In genomic region chr7:157432541-157432956, GRCh38 we compare ENCODE assay signal across 9 cellular contexts.
DNase-seq lines count a peak whose midpoint lies in the region; ATAC-seq and TF ChIP-seq lines count a peak whose summit lies in the region.
"Had no signal": no experiment of that assay in that cellular context is flagged by ENCODE, and none has a peak within 500 bp of the region (broad histone marks: within the 10 kb centered on the region; RNA-seq: fewer than 3 reads in every experiment).

No MANE protein-coding gene starts in this region.

- no peaks in the 10 kb centered on the region for H3K36me3 Mint-ChIP-seq in activated T-helper 1 cell treated with anti-CD3 and anti-CD28 coated beads, Interleukin-12 subunit alpha, Interleukin-12 subunit beta, Interleukin-2, Interleukin-4 antibody, amounts not matched to agents 30 ng/mL and 10 ng/mL and 1 ng/mL, durations not matched to agents 14 hours and 24 hours and 36 hours (ENCODE audit: low read depth)
- H3K36me3 Mint-ChIP-seq in stimulated activated naive B cell treated with anti-CD40 and anti-IgM and Interleukin-4, amounts not matched to agents 10 μg/mL and 1 μg/mL and 100 μg/mL, for 72 hours, result peaks cover 3 to 5% of the 10 kb centered on the region in 2 donors

- no peaks in the 10 kb centered on the region for H3K36me3 ChIP-seq in iPS-18a (ENCODE audit: control insufficient read depth, low read depth, low read length)
- H3K36me3 ChIP-seq: upper lobe of left lung had no signal

- H3K27me3 Mint-ChIP-seq in activated T-helper 1 cell treated with anti-CD3 and anti-CD28 coated beads, Interleukin-12 subunit alpha, Interleukin-12 subunit beta, Interleukin-2, Interleukin-4 antibody, amounts not matched to agents 30 ng/mL and 10 ng/mL and 1 ng/mL, durations not matched to agents 14 hours and 24 hours and 36 hours (ENCODE audit: insufficient read depth), result peaks cover 7% of the 10 kb centered on the region
- peaks cover 4 to 15% of the 10 kb centered on the region in 2 donors for H3K27me3 Mint-ChIP-seq in stimulated activated naive B cell treated with anti-CD40 and anti-IgM and Interleukin-4, amounts not matched to agents 10 μg/mL and 1 μg/mL and 100 μg/mL, for 72 hours

- peak overlapping the region; percentile 32 for H3K4me3 ChIP-seq in AG04449 (ENCODE audit: low read depth, low read length)
- H3K4me3 ChIP-seq in iPS-18a (ENCODE audit: low read length), result peak overlapping the region; percentile 36

- no peaks in the 10 kb centered on the region for H3K27me3 ChIP-seq in iPS-18a (ENCODE audit: control insufficient read depth, insufficient read depth, low read length)
- H3K27me3 ChIP-seq: upper lobe of left lung had no signal

- H3K27ac ChIP-seq in iPS-18a (ENCODE audit: low read length), result no peak overlapping the region
- H3K27ac ChIP-seq: upper lobe of left lung had no signal

- intact Hi-C loops in activated T-helper 1 cell treated with anti-CD3 and anti-CD28 coated beads, Interleukin-12 subunit alpha, Interleukin-12 subunit beta, Interleukin-2, Interleukin-4 antibody, amounts not matched to agents 30 ng/mL and 10 ng/mL and 1 ng/mL, durations not matched to agents 14 hours and 24 hours and 36 hours (cut with micrococcal nuclease), result loop anchor here (5.0 kb wide), 2 partner anchors 135 to 255 kb away; no protein-coding TSS in a partner anchor

- no peaks in the 10 kb centered on the region for H3K9me3 Mint-ChIP-seq in activated T-helper 1 cell treated with anti-CD3 and anti-CD28 coated beads, Interleukin-12 subunit alpha, Interleukin-12 subunit beta, Interleukin-2, Interleukin-4 antibody, amounts not matched to agents 30 ng/mL and 10 ng/mL and 1 ng/mL, durations not matched to agents 14 hours and 24 hours and 36 hours
- no peaks in the 10 kb centered on the region for H3K9me3 Mint-ChIP-seq in stimulated activated naive B cell treated with anti-CD40 and anti-IgM and Interleukin-4, amounts not matched to agents 10 μg/mL and 1 μg/mL and 100 μg/mL, for 72 hours

- POLR2A ChIA-PET in AG04449 (lab: Yijun Ruan, JAX), result no interaction called here

- H3K9ac ChIP-seq in iPS-18a (ENCODE audit: low read length), result peak overlapping the region; percentile 13

- peak overlapping the region; percentile 43 for H3K27ac Mint-ChIP-seq in activated T-helper 1 cell treated with anti-CD3 and anti-CD28 coated beads, Interleukin-12 subunit alpha, Interleukin-12 subunit beta, Interleukin-2, Interleukin-4 antibody, amounts not matched to agents 30 ng/mL and 10 ng/mL and 1 ng/mL, durations not matched to agents 14 hours and 24 hours and 36 hours
- H3K27ac Mint-ChIP-seq in stimulated activated naive B cell treated with anti-CD40 and anti-IgM and Interleukin-4, amounts not matched to agents 10 μg/mL and 1 μg/mL and 100 μg/mL, for 72 hours, result peak overlapping the region; percentile 75

- no peak for DNase-seq in AG04449 (ENCODE audit: low read depth, low spot score)
- DNase-seq in GM03348 (ENCODE audit: low spot score), result peak; percentile 88
- DNase-seq in NCI-H2196 treated with DMSO at 0.1 percent for 48 hours (lab: John Stamatoyannopoulos, UW; ENCODE audit: unreplicated experiment), result peak; percentile 54
- no peak for DNase-seq in activated T-helper 1 cell treated with anti-CD3 and anti-CD28 coated beads, Interleukin-12 subunit alpha, Interleukin-12 subunit beta, Interleukin-2, Interleukin-4 antibody, amounts not matched to agents 30 ng/mL and 10 ng/mL and 1 ng/mL, durations not matched to agents 14 hours and 24 hours and 36 hours (ENCODE audit: low spot score)
- no peak for DNase-seq in stimulated activated naive B cell treated with anti-CD40 and anti-IgM and Interleukin-4, amounts not matched to agents 10 μg/mL and 1 μg/mL and 100 μg/mL, for 72 hours

- CTCF ChIA-PET in AG04449 (lab: Yijun Ruan, JAX), result interaction anchor here (0.7 to 1.2 kb wide), 4 partner anchors 13 to 1545 kb away, joined by 3 to 5 read pairs (median 4); no protein-coding TSS in a partner anchor

- no peak for TF ChIP-seq CTCF in AG04449 (IDR thresholded peaks at IDR 0.05; ENCODE audit: insufficient read depth, low read length, missing control alignments)

- peak; percentile 12 to 29 for ATAC-seq in stimulated activated naive B cell treated with anti-CD40 and anti-IgM and Interleukin-4, amounts not matched to agents 10 μg/mL and 1 μg/mL and 100 μg/mL, for 72 hours (replicated peaks)
- ATAC-seq in HG02870 (IDR thresholded peaks at IDR 0.05; ENCODE audit: unreplicated experiment) (no peak), HG03565 (IDR thresholded peaks at IDR 0.05; ENCODE audit: unreplicated experiment) (no peak)

- H3K4me1 Mint-ChIP-seq in activated T-helper 1 cell treated with anti-CD3 and anti-CD28 coated beads, Interleukin-12 subunit alpha, Interleukin-12 subunit beta, Interleukin-2, Interleukin-4 antibody, amounts not matched to agents 30 ng/mL and 10 ng/mL and 1 ng/mL, durations not matched to agents 14 hours and 24 hours and 36 hours (ENCODE audit: low read depth), result peaks cover 13% of the 10 kb centered on the region
- H3K4me1 Mint-ChIP-seq in stimulated activated naive B cell treated with anti-CD40 and anti-IgM and Interleukin-4, amounts not matched to agents 10 μg/mL and 1 μg/mL and 100 μg/mL, for 72 hours, result peaks cover 13 to 22% of the 10 kb centered on the region in 2 donors

- H3K4me3 Mint-ChIP-seq in activated T-helper 1 cell treated with anti-CD3 and anti-CD28 coated beads, Interleukin-12 subunit alpha, Interleukin-12 subunit beta, Interleukin-2, Interleukin-4 antibody, amounts not matched to agents 30 ng/mL and 10 ng/mL and 1 ng/mL, durations not matched to agents 14 hours and 24 hours and 36 hours, result peak overlapping the region; percentile 66
- H3K4me3 Mint-ChIP-seq in stimulated activated naive B cell treated with anti-CD40 and anti-IgM and Interleukin-4, amounts not matched to agents 10 μg/mL and 1 μg/mL and 100 μg/mL, for 72 hours, result peak overlapping the region; percentile 47 to 52

- H3K9me3 ChIP-seq in iPS-18a (ENCODE audit: control insufficient read depth, low read depth, low read length), result no peaks in the 10 kb centered on the region
- H3K9me3 ChIP-seq: upper lobe of left lung had no signal

- no peaks in the 10 kb centered on the region for H3K4me1 ChIP-seq in iPS-18a (ENCODE audit: control insufficient read depth, low read depth, low read length)

Comparison
In these comparisons a context has a peak if more than half of its experiments do, and no peak if none do; other contexts are left out.
1. DNase-seq: peak in GM03348 (single experiment) and NCI-H2196 treated with DMSO at 0.1 percent for 48 hours (single experiment); none in AG04449 (single experiment), activated T-helper 1 cell treated with anti-CD3 and anti-CD28 coated beads, Interleukin-12 subunit alpha, Interleukin-12 subunit beta, Interleukin-2, Interleukin-4 antibody, amounts not matched to agents 30 ng/mL and 10 ng/mL and 1 ng/mL, durations not matched to agents 14 hours and 24 hours and 36 hours (single experiment) and stimulated activated naive B cell treated with anti-CD40 and anti-IgM and Interleukin-4, amounts not matched to agents 10 μg/mL and 1 μg/mL and 100 μg/mL, for 72 hours (single experiment).
2. ATAC-seq: peak in stimulated activated naive B cell treated with anti-CD40 and anti-IgM and Interleukin-4, amounts not matched to agents 10 μg/mL and 1 μg/mL and 100 μg/mL, for 72 hours (2 of 2); none in HG02870 (single experiment) and HG03565 (single experiment).